18 cellular contexts compared by ENCODE assay signal in the genomic region with DNA sequence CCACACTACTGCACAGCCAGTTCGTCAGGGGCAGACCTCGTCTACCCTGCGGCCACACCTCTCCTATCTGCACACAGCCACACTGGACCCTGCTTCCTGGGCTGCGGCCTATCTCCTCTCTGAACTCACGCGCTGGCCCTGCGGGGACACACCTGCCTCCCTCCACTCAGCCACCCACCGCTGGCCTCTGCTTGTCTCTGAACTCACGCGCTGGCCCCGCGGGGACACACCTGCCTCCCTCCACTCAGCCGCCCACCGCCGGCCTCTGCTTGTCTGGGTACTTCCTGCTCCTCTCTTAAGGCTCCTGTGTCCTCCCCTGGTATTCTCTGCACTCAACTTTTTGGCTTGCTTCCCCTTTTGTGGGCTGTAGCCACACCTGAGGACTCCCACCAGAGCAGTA. TPM values are rescaled to one million over a fixed set of nuclear protein-coding genes. Genes with fewer than 3 reads are reported as not detected.
DNase-seq lines count a peak whose midpoint lies in the region; ATAC-seq and TF ChIP-seq lines count a peak whose summit lies in the region.
"Had no signal": no experiment of that assay in that cellular context is flagged by ENCODE, and none has a peak within 500 bp of the region (broad histone marks: within the 10 kb centered on the region; RNA-seq: fewer than 3 reads in every experiment).

No MANE protein-coding gene starts in this region.

- H3K9me3 ChIP-seq in T-helper 17 cell (ENCODE audit: control insufficient read depth, low read length, poor library complexity, severe bottlenecking): no peaks in the 10 kb centered on the region

- TF ChIP-seq CTCF in chondrocyte (IDR thresholded peaks at IDR 0.05): no peak

- no peaks in the 10 kb centered on the region for H3K9me3 Mint-ChIP-seq in chondrocyte (ENCODE audit: low read depth)
- peaks cover 4% of the 10 kb centered on the region in 2 donors for H3K9me3 Mint-ChIP-seq in stimulated activated naive B cell treated with anti-CD40 and anti-IgM and Interleukin-4, amounts not matched to agents 10 μg/mL and 1 μg/mL and 100 μg/mL, for 72 hours
- peaks cover 3% of the 10 kb centered on the region for H3K9me3 Mint-ChIP-seq in activated T-cell treated with anti-CD3 and anti-CD28 coated beads, Interleukin-2, amount 50 U/mL, for 24 hours

- H3K27me3 Mint-ChIP-seq in T-helper 17 cell: no peaks in the 10 kb centered on the region
- no peaks in the 10 kb centered on the region for H3K27me3 Mint-ChIP-seq in chondrocyte (ENCODE audit: low read depth)
- H3K27me3 Mint-ChIP-seq in stimulated activated naive B cell treated with anti-CD40 and anti-IgM and Interleukin-4, amounts not matched to agents 10 μg/mL and 1 μg/mL and 100 μg/mL, for 72 hours: no peaks in the 10 kb centered on the region
- no peaks in the 10 kb centered on the region for H3K27me3 Mint-ChIP-seq in activated T-cell treated with anti-CD3 and anti-CD28 coated beads, Interleukin-2, amount 50 U/mL, for 24 hours

- no peak for ATAC-seq in T-helper 17 cell
- peak; percentile 68 to 91 for ATAC-seq in stimulated activated naive B cell treated with anti-CD40 and anti-IgM and Interleukin-4, amounts not matched to agents 10 μg/mL and 1 μg/mL and 100 μg/mL, for 72 hours (replicated peaks)
- no peak for ATAC-seq in HG02571 (IDR thresholded peaks at IDR 0.05; ENCODE audit: unreplicated experiment)
- ATAC-seq: SK-N-SH treated with all-trans-retinoic acid at 6 μM for 48 hours had no signal

- peak overlapping the region; percentile 72 for H3K27ac Mint-ChIP-seq in T-helper 17 cell
- H3K27ac Mint-ChIP-seq in chondrocyte (ENCODE audit: unreplicated experiment): no peak overlapping the region
- H3K27ac Mint-ChIP-seq in stimulated activated naive B cell treated with anti-CD40 and anti-IgM and Interleukin-4, amounts not matched to agents 10 μg/mL and 1 μg/mL and 100 μg/mL, for 72 hours: no peak overlapping the region
- no peak overlapping the region for H3K27ac Mint-ChIP-seq in activated T-cell treated with anti-CD3 and anti-CD28 coated beads, Interleukin-2, amount 50 U/mL, for 24 hours

- H3K36me3 Mint-ChIP-seq in T-helper 17 cell (ENCODE audit: low read depth) (peaks cover 11% of the 10 kb centered on the region), chondrocyte (ENCODE audit: low read depth) (peaks cover 27% of the 10 kb centered on the region)
- H3K36me3 Mint-ChIP-seq in stimulated activated naive B cell treated with anti-CD40 and anti-IgM and Interleukin-4, amounts not matched to agents 10 μg/mL and 1 μg/mL and 100 μg/mL, for 72 hours: peaks cover 31 to 54% of the 10 kb centered on the region in 2 donors
- peaks cover 42% of the 10 kb centered on the region for H3K36me3 Mint-ChIP-seq in activated T-cell treated with anti-CD3 and anti-CD28 coated beads, Interleukin-2, amount 50 U/mL, for 24 hours (ENCODE audit: low read depth)

- no peak overlapping the region for H3K4me3 Mint-ChIP-seq in T-helper 17 cell
- no peak overlapping the region for H3K4me3 Mint-ChIP-seq in chondrocyte (ENCODE audit: unreplicated experiment)
- H3K4me3 Mint-ChIP-seq in stimulated activated naive B cell treated with anti-CD40 and anti-IgM and Interleukin-4, amounts not matched to agents 10 μg/mL and 1 μg/mL and 100 μg/mL, for 72 hours: no peak overlapping the region
- no peak overlapping the region for H3K4me3 Mint-ChIP-seq in activated T-cell treated with anti-CD3 and anti-CD28 coated beads, Interleukin-2, amount 50 U/mL, for 24 hours

- H3K4me1 Mint-ChIP-seq in T-helper 17 cell (peaks cover 7% of the 10 kb centered on the region), chondrocyte (ENCODE audit: low read depth) (no peaks in the 10 kb centered on the region)
- H3K4me1 Mint-ChIP-seq in stimulated activated naive B cell treated with anti-CD40 and anti-IgM and Interleukin-4, amounts not matched to agents 10 μg/mL and 1 μg/mL and 100 μg/mL, for 72 hours: peaks cover 7 to 12% of the 10 kb centered on the region in 2 donors
- no peaks in the 10 kb centered on the region for H3K4me1 Mint-ChIP-seq in activated T-cell treated with anti-CD3 and anti-CD28 coated beads, Interleukin-2, amount 50 U/mL, for 24 hours (ENCODE audit: low read depth)

- DNase-seq in NCI-H748 (lab: John Stamatoyannopoulos, UW; ENCODE audit: unreplicated experiment) (peak; percentile 14), NCI-H748 treated with DMSO at 0.1 percent for 48 hours (lab: John Stamatoyannopoulos, UW) (no peak), T-helper 17 cell (no peak), chondrocyte (ENCODE audit: low spot score) (peak; percentile 88), SKM-1 (lab: John Stamatoyannopoulos, UW; ENCODE audit: unreplicated experiment) (no peak)
- no peak for DNase-seq in stimulated activated naive B cell treated with anti-CD40 and anti-IgM and Interleukin-4, amounts not matched to agents 10 μg/mL and 1 μg/mL and 100 μg/mL, for 72 hours
- no peak for DNase-seq in activated T-cell treated with anti-CD3 and anti-CD28 coated beads, Interleukin-2, amount 50 U/mL, for 24 hours
- DNase-seq: C1 segment of cervical spinal cord, DMS79 treated with DMSO at 0.1 percent for 48 hours, GDM1, H7, KG1, NCI-H1105 treated with DMSO at 0.1 percent for 48 hours, NCI-H187, NCI-H2171 treated with DMSO at 0.1 percent for 48 hours, SHP77 had no signal

RNA-seq across cellular contexts. Expression of gene HUS1B, which starts 52.3 kb away (rescaled TPM):
- 1 to 10 TPM; 1.9 to 4.5 TPM for total RNA-seq in T-helper 17 cell
- total RNA-seq in chondrocyte: 0.70 to 0.97 TPM (median 0.79 TPM) in 3 replicates

Comparison
In these comparisons a context has a peak if more than half of its experiments do, and no peak if none do; other contexts are left out.
1. DNase-seq: peak in NCI-H748 (single experiment) and chondrocyte (single experiment); none in NCI-H748 treated with DMSO at 0.1 percent for 48 hours (single experiment), T-helper 17 cell (0 of 3), stimulated activated naive B cell treated with anti-CD40 and anti-IgM and Interleukin-4, amounts not matched to agents 10 μg/mL and 1 μg/mL and 100 μg/mL, for 72 hours (single experiment), SKM-1 (single experiment) and activated T-cell treated with anti-CD3 and anti-CD28 coated beads, Interleukin-2, amount 50 U/mL, for 24 hours (single experiment).
2. ATAC-seq: peak in stimulated activated naive B cell treated with anti-CD40 and anti-IgM and Interleukin-4, amounts not matched to agents 10 μg/mL and 1 μg/mL and 100 μg/mL, for 72 hours (2 of 2); none in T-helper 17 cell (single experiment) and HG02571 (single experiment).